9 cellular contexts compared by ENCODE assay signal in genomic region chr10:10911471-10911921, GRCh38.
DNase-seq lines count a peak whose midpoint lies in the region; FAIRE-seq and TF ChIP-seq lines count a peak whose summit lies in the region.
"Had no signal": no experiment of that assay in that cellular context is flagged by ENCODE, and none has a peak within 500 bp of the region (broad histone marks: within the 10 kb centered on the region; RNA-seq: fewer than 3 reads in every experiment).

No MANE protein-coding gene starts in this region.

- no peak overlapping the region for H2BK15ac ChIP-seq in H9 (ENCODE audit: low read depth, low read length)

- H3T11ph ChIP-seq in H9 (ENCODE audit: low read length) = no peak overlapping the region

- H2BK12ac ChIP-seq in H9 (ENCODE audit: insufficient read length, low read depth, low read length) = no peak overlapping the region

- no peak overlapping the region for H3K4me3 Mint-ChIP-seq in H9

- H3K9ac ChIP-seq in H9 (ENCODE audit: extremely low read depth, insufficient read length, low read length) (no peak overlapping the region), keratinocyte (ENCODE audit: control insufficient read depth, extremely low read depth, insufficient read depth, low read length) (peak overlapping the region; percentile 71)

- no peak overlapping the region for H4K91ac ChIP-seq in H9 (ENCODE audit: insufficient read length, low read depth, low read length)

- H3K36me3 Mint-ChIP-seq in H9 (ENCODE audit: insufficient read depth in 1 of 3, low read depth in 3 of 3) = no peaks in the 10 kb centered on the region

- no peaks in the 10 kb centered on the region; a peak in 1 of 5 replicates for H3K9me3 Mint-ChIP-seq in H9

- no peaks in the 10 kb centered on the region for H3K9me1 ChIP-seq in keratinocyte (ENCODE audit: control insufficient read depth, extremely low read depth, insufficient read depth, low read length)

- no peaks in the 10 kb centered on the region for H3K27me3 Mint-ChIP-seq in H9 (ENCODE audit: low read depth)

- H2BK20ac ChIP-seq in H9 (ENCODE audit: low read depth, low read length, poor library complexity, severe bottlenecking) = no peak overlapping the region

- H4K5ac ChIP-seq in H9 (ENCODE audit: insufficient read length, low read depth, low read length) = no peak overlapping the region

- H3K4me1 ChIP-seq in H9 (ENCODE audit: insufficient read depth, low read length) (no peaks in the 10 kb centered on the region; the same call in 1 of the 2 replicates), keratinocyte (ENCODE audit: control insufficient read depth, extremely low read depth, insufficient read depth, low read length) (peaks cover 17% of the 10 kb centered on the region), spleen (no peaks in the 10 kb centered on the region)

- H3K27ac Mint-ChIP-seq in H9 = peak overlapping the region in 2 of 3 experiments; percentile 23 to 58; a peak in 1 of 7 replicates

- no peaks in the 10 kb centered on the region for H3K9me3 ChIP-seq in H9 (ENCODE audit: control insufficient read depth, low read depth, low read length)
- no peaks in the 10 kb centered on the region for H3K9me3 ChIP-seq in keratinocyte (ENCODE audit: control insufficient read depth, low read depth, low read length)
- H3K9me3 ChIP-seq in spleen = no peaks in the 10 kb centered on the region

- TF ChIP-seq CTCF in H9 (conservative IDR thresholded peaks at IDR 0.05) = no peak
- no peak for TF ChIP-seq CTCF in keratinocyte (optimal IDR thresholded peaks at IDR 0.05 in 1 of 3, IDR thresholded peaks at IDR 0.05 in 1 of 3, conservative IDR thresholded peaks at IDR 0.05 in 1 of 3; ENCODE audit: extremely low read depth in 1 of 3, insufficient read depth in 2 of 3, low read length in 3 of 3)
- no peak for TF ChIP-seq CTCF in spleen (IDR thresholded peaks at IDR 0.05 in 8 of 11, conservative IDR thresholded peaks at IDR 0.05 in 3 of 11)

- H3K18ac ChIP-seq in H9 (ENCODE audit: insufficient read length, low read depth, low read length) = no peak overlapping the region

- H3K14ac ChIP-seq in H9 (ENCODE audit: insufficient read depth, low read length) = no peak overlapping the region

- no peak overlapping the region for H2BK120ac ChIP-seq in H9 (ENCODE audit: low read depth, low read length, poor library complexity, severe bottlenecking)

- peak; percentile 95 for FAIRE-seq in keratinocyte (lab: Jason Lieb, UNC)
- FAIRE-seq: GM12891 had no signal

- H3K79me2 ChIP-seq in H9 (ENCODE audit: insufficient read depth, low read length) (no peaks in the 10 kb centered on the region), keratinocyte (ENCODE audit: control insufficient read depth, insufficient read depth, low read length) (no peaks in the 10 kb centered on the region)

- no peak overlapping the region for H3K27ac ChIP-seq in H9 (ENCODE audit: insufficient read length, low read depth, low read length)
- H3K27ac ChIP-seq in keratinocyte (ENCODE audit: control insufficient read depth, insufficient read depth, low read length) = peak overlapping the region; percentile 79
- peak overlapping the region in 12 of 21 experiments; percentile 1 to 70 (median 18) for H3K27ac ChIP-seq in skin epidermis
- H3K27ac ChIP-seq in spleen = no peak overlapping the region

- H3K4me1 Mint-ChIP-seq in H9 = peaks cover 10 to 16% of the 10 kb centered on the region in 2 experiments

- H4K20me1 ChIP-seq in H9 (ENCODE audit: control insufficient read depth, insufficient read depth, insufficient read length) (no peaks in the 10 kb centered on the region), keratinocyte (ENCODE audit: control insufficient read depth, extremely low read depth, insufficient read depth, low read length) (no peaks in the 10 kb centered on the region)

- no peak overlapping the region for H2BK5ac ChIP-seq in H9 (ENCODE audit: insufficient read length, low read length)

- intact Hi-C loops in spleen (cut with DNase I; ENCODE audit: low total_unique reads) = no loop called here

- H3K23ac ChIP-seq in H9 (ENCODE audit: insufficient read length, low read depth, low read length) = no peak overlapping the region

- TF ChIP-seq POLR2A in spleen (IDR thresholded peaks at IDR 0.05) = no peak

- peak overlapping the region in 2 of 3 experiments; percentile 58 to 61 for H3K4me3 ChIP-seq in keratinocyte (ENCODE audit: control insufficient read depth in 2 of 3, extremely low read depth in 1 of 3, insufficient read depth in 2 of 3, low read depth in 1 of 3, low read length in 3 of 3)
- H3K4me3 ChIP-seq in skin epidermis = peak overlapping the region in 3 of 7 experiments; percentile 6 to 13 (median 6)
- peak overlapping the region in 1 of 8 donors; percentile 18 for H3K4me3 ChIP-seq in spleen

- no CpG with 5 or more reads among the region's 17 CpGs for WGBS in H9 (ENCODE audit: extremely low coverage, insufficient read length, low lambda C conversion rate)
- WGBS in spleen, 5 donors = 63 to 79% (median 72%) methylated on average over 17 of the region's 17 CpGs

- H2AFZ ChIP-seq in H9 (ENCODE audit: low read length) = peak overlapping the region; percentile 11
- peak overlapping the region; percentile 93 for H2AFZ ChIP-seq in keratinocyte (ENCODE audit: control insufficient read depth, low read length)

- no peaks in the 10 kb centered on the region for H3K36me3 ChIP-seq in keratinocyte (ENCODE audit: control insufficient read depth in 2 of 2, extremely low read depth in 1 of 2, insufficient read depth in 2 of 2, low read length in 2 of 2)
- no peaks in the 10 kb centered on the region for H3K36me3 ChIP-seq in spleen

- H3K79me1 ChIP-seq in H9 (ENCODE audit: insufficient read depth, low read depth, low read length, poor library complexity, severe bottlenecking) = no peaks in the 10 kb centered on the region

- H3K56ac ChIP-seq in H9 (ENCODE audit: insufficient read length, low read depth, low read length) = no peak overlapping the region

- dilution Hi-C loops in keratinocyte (cut with MboI; ENCODE audit: extremely low pct_ligation_motif_present, low sequenced_read_pairs) = no loop called here

- DNase-seq in H9 (peak; percentile 59), brain pericyte (ENCODE audit: low read depth, low spot score) (peak; percentile 38), keratinocyte (ENCODE audit: low read depth, low spot score) (peak; percentile 50), NCI-H510A treated with DMSO at 0.1 percent for 48 hours (lab: John Stamatoyannopoulos, UW) (no peak), Kasumi-1 (lab: John Stamatoyannopoulos, UW) (no peak), NCI-H446 treated with DMSO at 0.1 percent for 48 hours (lab: John Stamatoyannopoulos, UW) (no peak), spleen (no peak)

- H3K27me3 ChIP-seq in H9 (ENCODE audit: insufficient read depth, low read length) (no peaks in the 10 kb centered on the region), keratinocyte (ENCODE audit: control insufficient read depth, extremely low read depth, insufficient read depth, low read length) (no peaks in the 10 kb centered on the region), spleen (replicated peaks in 1 of 7) (no peaks in the 10 kb centered on the region)

- no peak overlapping the region for H3K4me2 ChIP-seq in H9 (ENCODE audit: insufficient read depth, insufficient read length, low read length)
- peak overlapping the region; percentile 90 for H3K4me2 ChIP-seq in keratinocyte (ENCODE audit: control insufficient read depth, extremely low read depth, insufficient read depth, low read depth, low read length)

- no peak overlapping the region for H4K8ac ChIP-seq in H9 (replicated peaks; ENCODE audit: insufficient read length, low read depth, low read length)

- H2AK5ac ChIP-seq in H9 (ENCODE audit: insufficient read length, low read length) = no peak overlapping the region

- H3K4ac ChIP-seq in H9 (ENCODE audit: low read depth, low read length) = no peak overlapping the region

- no peaks in the 10 kb centered on the region for H3K23me2 ChIP-seq in H9 (ENCODE audit: insufficient read length, low read depth, low read length, poor library complexity, severe bottlenecking)

Comparison
In these comparisons a context has a peak if more than half of its experiments do, and no peak if none do; other contexts are left out.
1. DNase-seq: peak in H9 (single experiment), brain pericyte (single experiment) and keratinocyte (single experiment); none in NCI-H510A treated with DMSO at 0.1 percent for 48 hours (single experiment), Kasumi-1 (0 of 2), NCI-H446 treated with DMSO at 0.1 percent for 48 hours (single experiment) and spleen (single experiment).
2. H3K27ac ChIP-seq: peak in keratinocyte (single experiment) and skin epidermis (12 of 21); none in H9 (single experiment) and spleen (0 of 8).